Comparison of ENCODE assay signal across 20 cellular contexts in the genomic region with DNA sequence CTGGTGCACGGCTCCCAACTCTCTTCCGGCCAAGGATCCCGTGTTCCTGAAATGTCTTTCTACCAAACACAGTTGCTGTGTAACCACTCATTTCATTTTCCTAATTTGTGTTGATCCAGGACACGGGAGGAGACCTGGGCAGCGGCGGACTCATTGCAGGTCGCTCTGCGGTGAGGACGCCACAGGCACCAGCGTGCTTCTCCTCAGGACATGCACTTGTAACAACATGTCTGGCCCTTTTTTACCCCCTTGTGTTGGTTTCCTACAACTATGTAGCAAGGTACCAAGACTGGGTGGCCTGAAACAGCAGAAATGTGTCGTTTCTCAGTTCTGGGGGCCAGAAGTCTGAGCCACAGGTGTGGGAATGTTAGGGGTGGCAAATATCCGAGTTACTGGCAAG. TPM values are rescaled to one million over a fixed set of nuclear protein-coding genes. Genes with fewer than 3 reads are reported as not detected.
DNase-seq lines count a peak whose midpoint lies in the region; ATAC-seq and TF ChIP-seq lines count a peak whose summit lies in the region.
"Had no signal": no experiment of that assay in that cellular context is flagged by ENCODE, and none has a peak within 500 bp of the region (broad histone marks: within the 10 kb centered on the region; RNA-seq: fewer than 3 reads in every experiment).

No MANE protein-coding gene starts in this region.

- peaks cover 7% of the 10 kb centered on the region for H3K36me3 Mint-ChIP-seq in endothelial cell (ENCODE audit: low read depth, unreplicated experiment)
- no peaks in the 10 kb centered on the region for H3K36me3 Mint-ChIP-seq in neural progenitor cell

- TF ChIP-seq CTCF in endothelial cell (IDR thresholded peaks at IDR 0.05; ENCODE audit: unreplicated experiment) (no peak), neural progenitor cell (IDR thresholded peaks at IDR 0.05) (no peak)

- H3K4me3 ChIP-seq in neural progenitor cell, result no peak overlapping the region

- DNase-seq in activated effector memory CD4-positive, alpha-beta T cell treated with anti-CD3 and anti-CD28 coated beads, Interleukin-2, amount 50 U/mL, for 16 hours, result peak; percentile 36
- DNase-seq in activated effector memory CD4-positive, alpha-beta T cell treated with Interleukin-2 at 50 U/mL for 16 hours, result no peak
- DNase-seq in endothelial cell (ENCODE audit: low spot score) (no peak), neural progenitor cell (ENCODE audit: low spot score) (no peak), NCI-H748 (lab: John Stamatoyannopoulos, UW; ENCODE audit: unreplicated experiment) (no peak), GOT3 (lab: John Stamatoyannopoulos, UW) (no peak), SHP77 treated with DMSO at 0.1 percent for 48 hours (lab: John Stamatoyannopoulos, UW) (no peak)
- DNase-seq: AML-193; HCEC 1CT; MM.1S; NCI-H1048; NCI-H1417 treated with DMSO at 0.1 percent for 48 hours; NCI-H187; NCI-H774; NK-92 treated with Interleukin-12 subunit alpha and Interleukin-12 subunit beta, amount 100 ng/mL, for 24 hours had no signal

- H3K4me2 ChIP-seq in neural progenitor cell, result no peak overlapping the region

- no peaks in the 10 kb centered on the region for H4K20me1 ChIP-seq in neural progenitor cell (ENCODE audit: low read depth)

- no peaks in the 10 kb centered on the region for H3K9me3 ChIP-seq in neural progenitor cell (ENCODE audit: low read depth)

- ATAC-seq in GM18498 (IDR thresholded peaks at IDR 0.05; ENCODE audit: unreplicated experiment), result no peak

- peaks cover 22% of the 10 kb centered on the region for H3K4me1 ChIP-seq in neural progenitor cell

- H3K79me2 ChIP-seq in neural progenitor cell (ENCODE audit: low read depth), result no peaks in the 10 kb centered on the region

- no peak overlapping the region for H3K27ac Mint-ChIP-seq in endothelial cell (ENCODE audit: unreplicated experiment)
- peak overlapping the region; percentile 37 for H3K27ac Mint-ChIP-seq in neural progenitor cell

- H3K27me3 ChIP-seq in neural progenitor cell, result no peaks in the 10 kb centered on the region

- peaks cover 4% of the 10 kb centered on the region for H3F3A ChIP-seq in neural progenitor cell (ENCODE audit: low read depth)

- no peak overlapping the region for H3K9ac ChIP-seq in neural progenitor cell

- H3K27me3 Mint-ChIP-seq in endothelial cell (ENCODE audit: unreplicated experiment) (peaks cover 5% of the 10 kb centered on the region), neural progenitor cell (ENCODE audit: insufficient read depth, low read depth) (peaks cover 5% of the 10 kb centered on the region)

- no peaks in the 10 kb centered on the region for H3K9me3 Mint-ChIP-seq in endothelial cell (ENCODE audit: unreplicated experiment)
- H3K9me3 Mint-ChIP-seq in neural progenitor cell, result no peaks in the 10 kb centered on the region

- H3K36me3 ChIP-seq in neural progenitor cell, result no peaks in the 10 kb centered on the region

- no peak overlapping the region for H3K27ac ChIP-seq in neural progenitor cell
- H3K27ac ChIP-seq: C4-2B had no signal

- peak overlapping the region; percentile 28 for H3K4me3 Mint-ChIP-seq in endothelial cell (ENCODE audit: unreplicated experiment)
- peak overlapping the region; percentile 57 for H3K4me3 Mint-ChIP-seq in neural progenitor cell

- H3K4me1 Mint-ChIP-seq in endothelial cell (ENCODE audit: unreplicated experiment) (peaks cover 31% of the 10 kb centered on the region), neural progenitor cell (peaks cover 9% of the 10 kb centered on the region)

- no peak overlapping the region for H2AFZ ChIP-seq in neural progenitor cell (replicated peaks)

RNA-seq across cellular contexts. Expression of a gene that starts 18.2 kb away (rescaled TPM):
- total RNA-seq in endothelial cell (ENCODE audit: unreplicated experiment) (not detected), neural progenitor cell (ENCODE audit: low replicate concordance) (not detected in 2 replicates)
- total RNA-seq: A172, LHCN-M2, NCI-H460 had no signal

RNA-seq across cellular contexts. Expression of a gene that starts 43.6 kb away (rescaled TPM):
- total RNA-seq in endothelial cell (ENCODE audit: unreplicated experiment) (not detected), neural progenitor cell (ENCODE audit: low replicate concordance) (not detected in 2 replicates)
- total RNA-seq: A172, LHCN-M2, NCI-H460 had no signal
